In genomic region chr9:69027355-69028097, GRCh38 we compare ENCODE assay signal across 8 cellular contexts. TPM values are rescaled to one million over a fixed set of nuclear protein-coding genes. Genes with fewer than 3 reads are reported as not detected.
DNase-seq lines count a peak whose midpoint lies in the region; ATAC-seq and TF ChIP-seq lines count a peak whose summit lies in the region.

No MANE protein-coding gene starts in this region.

- no peaks in the 10 kb centered on the region for H3K9me3 ChIP-seq in A673 (ENCODE audit: low read depth, low read length, poor library complexity, severe bottlenecking)
- peaks cover 0 to 3% (median 0%) of the 10 kb centered on the region in 4 donors for H3K9me3 ChIP-seq in upper lobe of left lung

- 47 to 48% methylated on average over 4 to 5 of the region's 5 CpGs for WGBS in upper lobe of left lung, 2 donors

- no peak for TF ChIP-seq EP300 in upper lobe of left lung (IDR thresholded peaks at IDR 0.05)

- H3K4me3 ChIP-seq in A673 (ENCODE audit: low read depth, low read length, poor library complexity, severe bottlenecking) (no peak overlapping the region), GM06990 (replicated peaks; ENCODE audit: low read depth, low read length) (no peak overlapping the region), coronary artery (no peak overlapping the region), upper lobe of left lung (no peak overlapping the region)

- peak; percentile 85 for TF ChIP-seq CTCF in A673 (conservative IDR thresholded peaks at IDR 0.05; ENCODE audit: low read depth, low read length)
- peak; percentile 73 for TF ChIP-seq CTCF in GM06990 (IDR thresholded peaks at IDR 0.05; ENCODE audit: insufficient read depth, low read length, poor library complexity, severe bottlenecking)
- peak; percentile 37 for TF ChIP-seq CTCF in coronary artery (IDR thresholded peaks at IDR 0.05)
- peak; percentile 55 to 80 (median 68) for TF ChIP-seq CTCF in upper lobe of left lung (IDR thresholded peaks at IDR 0.05)

- POLR2A ChIA-PET in A673 (lab: Charles Lee; ENCODE audit: low non-redundant PET) = no interaction called here

- peaks cover 6% of the 10 kb centered on the region for H3K4me1 Mint-ChIP-seq in memory B cell

- no peak overlapping the region for H3K4me3 Mint-ChIP-seq in memory B cell

- peak; percentile 71 for DNase-seq in A673 (ENCODE audit: low spot score)
- DNase-seq in GM06990 (ENCODE audit: extremely low read depth, insufficient read length) = no peak
- peak; percentile 39 for DNase-seq in HCEC 1CT
- peak; percentile 49 for DNase-seq in MV-4-11 (lab: John Stamatoyannopoulos, UW)
- peak; percentile 63 for DNase-seq in SW480 (ENCODE audit: low spot score)
- DNase-seq in coronary artery (ENCODE audit: low spot score) = no peak
- peak; percentile 30 to 45 for DNase-seq in memory B cell (ENCODE audit: low spot score in 2 of 2)
- peak in 1 of 2 donors; percentile 34 for DNase-seq in upper lobe of left lung

- no peak for TF ChIP-seq POLR2A in upper lobe of left lung (IDR thresholded peaks at IDR 0.05)

- H3K9me3 Mint-ChIP-seq in memory B cell = no peaks in the 10 kb centered on the region

- peaks cover 7% of the 10 kb centered on the region for H3K27me3 Mint-ChIP-seq in memory B cell

- H3K36me3 ChIP-seq in A673 (ENCODE audit: insufficient read depth, low read length, poor library complexity, severe bottlenecking) = no peaks in the 10 kb centered on the region
- H3K36me3 ChIP-seq in GM06990 (ENCODE audit: control insufficient read depth, insufficient read depth, low read length) = no peaks in the 10 kb centered on the region
- no peaks in the 10 kb centered on the region for H3K36me3 ChIP-seq in upper lobe of left lung

- no peak overlapping the region for H3K27ac ChIP-seq in A673 (ENCODE audit: low read depth, low read length, poor library complexity, severe bottlenecking)
- no peak overlapping the region for H3K27ac ChIP-seq in coronary artery
- no peak overlapping the region for H3K27ac ChIP-seq in upper lobe of left lung

- intact Hi-C loops in A673 (cut with micrococcal nuclease; ENCODE audit: unreplicated experiment) = no loop called here

- H3K4me1 ChIP-seq in A673 (ENCODE audit: insufficient read depth, low read length, poor library complexity, severe bottlenecking) (no peaks in the 10 kb centered on the region), upper lobe of left lung (no peaks in the 10 kb centered on the region)

- H3K27me3 ChIP-seq in A673 (replicated peaks; ENCODE audit: insufficient read depth, low read depth, low read length, poor library complexity) (peaks cover 12% of the 10 kb centered on the region), GM06990 (replicated peaks; ENCODE audit: control insufficient read depth, insufficient read depth, low read length) (no peaks in the 10 kb centered on the region; the same call in 1 of the 2 replicates), upper lobe of left lung (no peaks in the 10 kb centered on the region)

- H3K27ac Mint-ChIP-seq in memory B cell = no peak overlapping the region

- BruUV-seq in A673 (replicated peaks; lab: Mats Ljungman, UMichigan) = no TSS peak

- H3K36me3 Mint-ChIP-seq in memory B cell = no peaks in the 10 kb centered on the region

- ATAC-seq in memory B cell (ENCODE audit: low read depth) (peak; percentile 81), upper lobe of left lung (ENCODE audit: low FRiP score in 2 of 2) (peak; percentile 73 to 81)

- CTCF ChIA-PET in A673 (lab: Charles Lee) = no interaction called here

RNA-seq across cellular contexts. Expression of gene FXN, which starts 8.0 kb away (rescaled TPM):
- 20.8 and 23.2 TPM in 2 replicates for total RNA-seq in A673 (2021)
- total RNA-seq in upper lobe of left lung = 10 to 100 TPM in 2 of 6 donors, 1 to 10 TPM in 4; 1.8 to 16.5 (median 9.0) TPM

RNA-seq across cellular contexts. Expression of gene PRKACG, which starts 13.6 kb away (rescaled TPM):
- total RNA-seq in A673 (2021) (not detected in 2 replicates), upper lobe of left lung (not detected)

Comparison
In these comparisons a context has a peak if more than half of its experiments do, and no peak if none do; other contexts are left out.
1. DNase-seq: peak in A673 (single experiment), HCEC 1CT (single experiment), MV-4-11 (single experiment), SW480 (single experiment) and memory B cell (2 of 2); none in GM06990 (single experiment) and coronary artery (single experiment).
2. Peak in every context shown above with its lines, with median percentiles within 50 percentile points of each other: CTCF ChIP-seq.